In the genomic region with DNA sequence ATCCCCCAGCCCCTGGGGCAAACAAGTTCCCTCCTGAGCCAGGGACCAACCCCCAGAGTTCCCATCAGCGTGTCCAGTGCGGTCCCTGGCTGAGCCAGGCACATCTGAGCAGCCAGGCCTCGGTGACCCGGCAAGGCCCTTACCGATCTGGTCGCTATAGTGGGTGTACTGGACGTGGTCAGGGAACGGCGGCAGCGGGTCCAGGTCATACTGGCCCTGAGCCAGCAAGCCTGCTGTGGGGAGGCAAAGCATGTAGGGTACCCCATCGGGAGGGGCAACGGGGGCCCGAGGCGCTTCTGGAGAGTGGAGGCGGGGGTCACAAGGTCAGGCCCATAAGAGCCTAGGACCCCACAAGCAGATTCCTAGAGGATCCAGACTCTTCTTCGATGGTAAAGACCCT, we compare ENCODE assay signal across 2 cellular contexts.
A peak's percentile ranks its signal among the peaks of the same experiment; 100 is the strongest.
TF ChIP-seq lines count a peak whose summit lies in the region.

No MANE protein-coding gene starts in this region.

TF ChIP-seq in HEK293, 187 proteins besides CTCF, POLR2A, EP300 and RAD21:
- TF ChIP-seq GLIS2 (tag by site-specific recombination; IDR thresholded peaks at IDR 0.05), result 0 out of 2 replicates have a peak, but pooled peaks have one; percentile 25
- 0 out of 2 replicates have a peak, but pooled peaks have one; percentile 51 for TF ChIP-seq BCL11B (tag by site-specific recombination; IDR thresholded peaks at IDR 0.05; ENCODE audit: low read depth)
- TF ChIP-seq ZSCAN23 (tag by site-specific recombination; IDR thresholded peaks at IDR 0.05), result no peak

TF ChIP-seq in K562, 482 proteins besides CTCF, POLR2A, EP300 and RAD21:
- TF ChIP-seq RBBP5 (IDR thresholded peaks at IDR 0.05; ENCODE audit: borderline replicate concordance, insufficient read depth, low read length, poor library complexity, severe bottlenecking), result no peak
- peak; percentile 72 for TF ChIP-seq NFIC (IDR thresholded peaks at IDR 0.05)
